Comparison of ENCODE assay signal across 8 cellular contexts in genomic region chr7:37201003-37201875, GRCh38.
DNase-seq lines count a peak whose midpoint lies in the region; ATAC-seq and TF ChIP-seq lines count a peak whose summit lies in the region.

No MANE protein-coding gene starts in this region.

- H3K4me3 ChIP-seq in BE2C (ENCODE audit: low read depth, low read length): no peak overlapping the region
- H3K4me3 ChIP-seq in NB4 (ENCODE audit: low read depth, low read length): no peak overlapping the region

- peak; percentile 71 for ATAC-seq in GM19372 (IDR thresholded peaks at IDR 0.05; ENCODE audit: low read depth, unreplicated experiment)
- ATAC-seq in left ventricle myocardium superior: peak; percentile 89
- no peak for ATAC-seq in GM19467 (IDR thresholded peaks at IDR 0.05; ENCODE audit: unreplicated experiment)

- intact Hi-C loops in left ventricle myocardium superior (cut with micrococcal nuclease): no loop called here

- no peak for TF ChIP-seq POLR2A in NB4 (IDR thresholded peaks at IDR 0.05; ENCODE audit: extremely low read depth, insufficient read length)

- H3K36me3 ChIP-seq in BE2C: no peaks in the 10 kb centered on the region

- no peaks in the 10 kb centered on the region for H3K9me3 ChIP-seq in BE2C

- TF ChIP-seq CTCF in BE2C (IDR thresholded peaks at IDR 0.05; ENCODE audit: low read depth, low read length): peak; percentile 89
- TF ChIP-seq CTCF in NB4 (IDR thresholded peaks at IDR 0.05; ENCODE audit: low read depth, low read length): peak; percentile 95

- DNase-seq in BE2C (peak; percentile 77), NB4 (ENCODE audit: low read depth) (peak; percentile 83), SKM-1 treated with dmso at 0.1 percent for 144 hours (lab: John Stamatoyannopoulos, UW; ENCODE audit: unreplicated experiment) (peak; percentile 47), anterior cingulate cortex (lab: John Stamatoyannopoulos, UW) (peak in 56 of 58 donors; percentile 12 to 82 (median 61)), left ventricle myocardium superior (peak; percentile 80), pulmonary artery endothelial cell (ENCODE audit: low read depth, low spot score) (peak; percentile 51)

- no peaks in the 10 kb centered on the region for H3K27me3 ChIP-seq in BE2C

- H3K4me1 ChIP-seq in BE2C: no peaks in the 10 kb centered on the region
